8 cellular contexts compared by ENCODE assay signal in the genomic region with DNA sequence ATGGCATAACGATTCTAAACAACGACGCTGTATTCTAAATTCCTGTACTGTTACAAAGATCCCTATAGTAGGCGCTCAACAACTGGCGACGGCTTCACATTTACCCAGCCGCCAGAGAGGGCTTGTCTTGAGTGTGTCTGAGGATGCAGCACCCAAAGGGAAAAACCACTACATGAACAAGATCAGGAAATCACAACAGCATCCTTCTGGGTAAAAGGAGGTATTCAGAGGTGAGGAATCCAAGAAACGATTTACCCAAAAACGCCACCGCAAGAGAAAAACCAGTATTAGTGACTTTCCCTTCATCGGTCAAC. TPM values are rescaled to one million over a fixed set of nuclear protein-coding genes. Genes with fewer than 3 reads are reported as not detected.
DNase-seq lines count a peak whose midpoint lies in the region; ATAC-seq and FAIRE-seq lines count a peak whose summit lies in the region.

No MANE protein-coding gene starts in this region.

- H3K4me1 ChIP-seq in NT2/D1 (ENCODE audit: insufficient read depth, insufficient read length): no peaks in the 10 kb centered on the region
- H3K4me1 ChIP-seq in esophagus (ENCODE audit: control insufficient read depth in 2 of 2, insufficient read depth in 2 of 2, low read length in 1 of 2): no peaks in the 10 kb centered on the region
- peaks cover 6 to 8% of the 10 kb centered on the region in 2 donors for H3K4me1 ChIP-seq in muscle layer of duodenum (ENCODE audit: control insufficient read depth in 1 of 2, insufficient read depth in 2 of 2, low read length in 2 of 2)

- peak overlapping the region; percentile 86 for H3K9ac ChIP-seq in NT2/D1 (ENCODE audit: insufficient read length, low read depth)

- H3K27ac ChIP-seq in esophagus (ENCODE audit: low read depth in 2 of 2, low read length in 1 of 2) (peak overlapping the region; percentile 96 to 97), muscle layer of duodenum (ENCODE audit: low read length) (peak overlapping the region; percentile 93)

- H3K9me3 ChIP-seq in NT2/D1 (ENCODE audit: insufficient read depth, low read length) (no peaks in the 10 kb centered on the region), esophagus (ENCODE audit: control insufficient read depth in 2 of 2, insufficient read depth in 1 of 2, low read depth in 1 of 2, low read length in 1 of 2) (no peaks in the 10 kb centered on the region), muscle layer of duodenum (ENCODE audit: control insufficient read depth in 1 of 2, low read length in 2 of 2) (no peaks in the 10 kb centered on the region)

- ATAC-seq in GM21390 (IDR thresholded peaks at IDR 0.05; ENCODE audit: unreplicated experiment): peak; percentile 80

- DNase-seq in DMS 273 treated with DMSO at 0.1 percent for 48 hours (lab: John Stamatoyannopoulos, UW): peak; percentile 74
- peak; percentile 91 for DNase-seq in HTR-8/SVneo (ENCODE audit: insufficient read length, low spot score)
- peak; percentile 38 for DNase-seq in NT2/D1 (ENCODE audit: low read depth, low spot score)
- peak; percentile 54 for DNase-seq in activated CD8-positive, alpha-beta memory T cell treated with anti-CD3 and anti-CD28 coated beads, Interleukin-2, amount 50 U/mL, for 4 hours
- DNase-seq in stimulated activated CD8-positive, alpha-beta memory T cell treated with anti-CD3 and anti-CD28 coated beads, Interleukin-7, amount 100 ng/mL, for 4 hours (ENCODE audit: low read depth in 2 of 2): peak; percentile 42 to 51

- FAIRE-seq in HTR-8/SVneo (lab: Jason Lieb, UNC): no peak

- no peaks in the 10 kb centered on the region for H3K27me3 ChIP-seq in NT2/D1 (ENCODE audit: insufficient read depth, insufficient read length)
- no peaks in the 10 kb centered on the region for H3K27me3 ChIP-seq in esophagus (ENCODE audit: control insufficient read depth in 1 of 2, insufficient read depth in 2 of 2, low read length in 2 of 2)
- no peaks in the 10 kb centered on the region for H3K27me3 ChIP-seq in muscle layer of duodenum (ENCODE audit: low read depth, low read length)

- H3K4me3 ChIP-seq in NT2/D1 (ENCODE audit: insufficient read length, low read depth) (peak overlapping the region; percentile 82), esophagus (ENCODE audit: low read depth in 1 of 2, low read length in 2 of 2) (peak overlapping the region; percentile 90 to 99), muscle layer of duodenum (ENCODE audit: low read depth in 1 of 2, low read length in 2 of 2) (peak overlapping the region; percentile 92 to 93)

- WGBS in esophagus, 2 donors: 0 to 1% methylated on average over 11 of the region's 11 CpGs

- H3K36me3 ChIP-seq in NT2/D1 (ENCODE audit: insufficient read depth, insufficient read length, low read length): no peaks in the 10 kb centered on the region
- no peaks in the 10 kb centered on the region for H3K36me3 ChIP-seq in esophagus (ENCODE audit: control insufficient read depth in 2 of 2, insufficient read depth in 2 of 2, low read length in 1 of 2)
- H3K36me3 ChIP-seq in muscle layer of duodenum (ENCODE audit: control insufficient read depth in 1 of 2, insufficient read depth in 2 of 2, low read length in 2 of 2): peaks cover 0 to 6% of the 10 kb centered on the region in 2 donors

RNA-seq across cellular contexts. Expression of gene TTC33, which starts 0.7 kb away (rescaled TPM):
- 1 to 10 TPM; 3.2 to 3.7 TPM for polyA plus RNA-seq in esophagus

RNA-seq across cellular contexts. Expression of gene PRKAA1, which starts 43.1 kb away (rescaled TPM):
- 10 to 100 TPM; 13.6 to 15.7 TPM for polyA plus RNA-seq in esophagus

Comparison
In these comparisons a context has a peak if more than half of its experiments do, and no peak if none do; other contexts are left out.
1. Peak in every context shown above with its lines: DNase-seq, ATAC-seq, H3K4me3 ChIP-seq and H3K27ac ChIP-seq.
2. DNase-seq: peak in every context shown above with its lines; median percentile 91 in HTR-8/SVneo; 74 in DMS 273 treated with DMSO at 0.1 percent for 48 hours; 54 in activated CD8-positive, alpha-beta memory T cell treated with anti-CD3 and anti-CD28 coated beads, Interleukin-2, amount 50 U/mL, for 4 hours; 46 in stimulated activated CD8-positive, alpha-beta memory T cell treated with anti-CD3 and anti-CD28 coated beads, Interleukin-7, amount 100 ng/mL, for 4 hours; 38 in NT2/D1.